In the genomic region with DNA sequence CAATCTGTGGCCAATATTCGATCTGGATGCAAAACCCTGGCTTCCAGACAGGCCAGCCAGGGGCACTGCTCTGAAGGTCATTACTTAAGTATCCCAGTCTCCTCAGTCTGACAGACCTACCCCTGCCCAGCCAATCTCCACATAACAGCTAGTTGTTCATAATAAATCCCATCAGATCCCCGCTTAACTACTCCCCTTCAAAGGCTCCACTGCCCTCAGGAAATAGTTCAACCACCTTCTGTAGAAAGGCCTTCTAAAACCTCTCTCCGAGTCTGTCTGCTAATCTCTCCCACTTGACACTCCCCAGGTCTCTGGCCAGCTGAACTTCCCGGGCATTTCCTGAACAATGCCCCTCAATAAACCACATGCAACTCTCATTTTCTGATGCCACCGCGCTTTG, we compare ENCODE assay signal across 1 cellular context.
TF ChIP-seq lines count a peak whose summit lies in the region.

No MANE protein-coding gene starts in this region.

TF ChIP-seq in HepG2, 621 proteins besides CTCF, POLR2A, EP300 and RAD21:
- TF ChIP-seq FOXC1 (CRISPR knock-in tag; IDR thresholded peaks at IDR 0.05; ENCODE audit: borderline replicate concordance) = no peak
- TF ChIP-seq RFXANK (CRISPR knock-in tag; IDR thresholded peaks at IDR 0.05) = no peak
- TF ChIP-seq ZNF335 (CRISPR knock-in tag; IDR thresholded peaks at IDR 0.05) = no peak
- TF ChIP-seq AHR (CRISPR knock-in tag; IDR thresholded peaks at IDR 0.05) = no peak
- no peak for TF ChIP-seq ATRX (CRISPR knock-in tag; IDR thresholded peaks at IDR 0.05; ENCODE audit: borderline replicate concordance)
- TF ChIP-seq, protein P1, sequence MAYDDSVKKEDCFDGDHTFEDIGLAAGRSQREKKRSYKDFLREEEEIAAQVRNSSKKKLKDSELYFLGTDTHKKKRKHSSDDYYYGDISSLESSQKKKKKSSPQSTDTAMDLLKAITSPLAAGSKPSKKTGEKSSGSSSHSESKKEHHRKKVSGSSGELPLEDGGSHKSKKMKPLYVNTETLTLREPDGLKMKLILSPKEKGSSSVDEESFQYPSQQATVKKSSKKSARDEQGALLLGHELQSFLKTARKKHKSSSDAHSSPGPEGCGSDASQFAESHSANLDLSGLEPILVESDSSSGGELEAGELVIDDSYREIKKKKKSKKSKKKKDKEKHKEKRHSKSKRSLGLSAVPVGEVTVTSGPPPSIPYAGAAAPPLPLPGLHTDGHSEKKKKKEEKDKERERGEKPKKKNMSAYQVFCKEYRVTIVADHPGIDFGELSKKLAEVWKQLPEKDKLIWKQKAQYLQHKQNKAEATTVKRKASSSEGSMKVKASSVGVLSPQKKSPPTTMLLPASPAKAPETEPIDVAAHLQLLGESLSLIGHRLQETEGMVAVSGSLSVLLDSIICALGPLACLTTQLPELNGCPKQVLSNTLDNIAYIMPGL (CRISPR knock-in tag; IDR thresholded peaks at IDR 0.05; ENCODE audit: borderline replicate concordance in 1 of 2, low read depth in 1 of 2) = no peak
- no peak for TF ChIP-seq ZNF550 (CRISPR knock-in tag; IDR thresholded peaks at IDR 0.05; ENCODE audit: borderline replicate concordance)
- no peak for TF ChIP-seq KAT2B (IDR thresholded peaks at IDR 0.05; ENCODE audit: borderline replicate concordance, low read depth, low read length)
TF ChIP-seq in HepG2: peak in this region for 0.
